20 cellular contexts compared by ENCODE assay signal in genomic region chr1:70063861-70064260, GRCh38.
A peak's percentile ranks its signal among the peaks of the same experiment; 100 is the strongest.
DNase-seq lines count a peak whose midpoint lies in the region; ATAC-seq, FAIRE-seq and TF ChIP-seq lines count a peak whose summit lies in the region.
"Had no signal": no experiment of that assay in that cellular context is flagged by ENCODE, and none has a peak within 500 bp of the region (broad histone marks: within the 10 kb centered on the region; RNA-seq: fewer than 3 reads in every experiment).

No MANE protein-coding gene starts in this region.

- H3K4me2 ChIP-seq in A549 (no peak overlapping the region), IMR-90 (ENCODE audit: low read depth, low read length) (no peak overlapping the region), neural cell (ENCODE audit: low read length) (no peak overlapping the region)
- H3K4me2 ChIP-seq: BLaER1 treated with 17β-estradiol and CSF1 and Interleukin-3, amounts not matched to agents 10 nM and 100 nM had no signal

- no peaks in the 10 kb centered on the region for H3F3A ChIP-seq in neural cell (ENCODE audit: insufficient read depth, low read length, poor library complexity, severe bottlenecking)

- H2BK15ac ChIP-seq in IMR-90 (ENCODE audit: low read depth, low read length), result no peak overlapping the region

- H3K79me2 ChIP-seq in neural cell (replicated peaks; ENCODE audit: insufficient read depth, low read length), result no peaks in the 10 kb centered on the region

- no peak overlapping the region for H3K18ac ChIP-seq in IMR-90 (ENCODE audit: low read depth, low read length)

- H3K9me1 ChIP-seq in IMR-90 (ENCODE audit: insufficient read depth, low read length), result no peaks in the 10 kb centered on the region

- H2AK5ac ChIP-seq in IMR-90 (ENCODE audit: low read depth, low read length), result no peak overlapping the region

- DNase-seq in A549 (ENCODE audit: low read depth in 1 of 2, low spot score in 1 of 2) (no peak), IMR-90 (no peak), esophagus squamous epithelium (lab: John Stamatoyannopoulos, UW) (no peak)
- DNase-seq: 8988T; AML-193; Caco-2; Calu3; CD4-positive, alpha-beta T cell; CD8-positive, alpha-beta T cell; DMS79 treated with DMSO at 0.1 percent for 48 hours; GF-D8 had no signal

- H3K9me3 ChIP-seq in A549 (no peaks in the 10 kb centered on the region), IMR-90 (ENCODE audit: control insufficient read depth, insufficient read depth, low read length) (no peaks in the 10 kb centered on the region), neural cell (ENCODE audit: low read length) (no peaks in the 10 kb centered on the region), esophagus squamous epithelium (no peaks in the 10 kb centered on the region)
- H3K9me3 ChIP-seq: BLaER1 treated with 17β-estradiol and CSF1 and Interleukin-3, amounts not matched to agents 10 nM and 100 nM; Caco-2 had no signal

- H3K9ac ChIP-seq in IMR-90 (ENCODE audit: low read depth, low read length), result no peak overlapping the region
- H3K9ac ChIP-seq in neural cell (ENCODE audit: low read length), result no peak overlapping the region
- H3K9ac ChIP-seq: BLaER1 treated with 17β-estradiol and CSF1 and Interleukin-3, amounts not matched to agents 10 nM and 100 nM had no signal

- H2BK120ac ChIP-seq in IMR-90 (ENCODE audit: low read depth, low read length), result no peak overlapping the region

- H3K23ac ChIP-seq in IMR-90 (ENCODE audit: low read depth, low read length), result no peak overlapping the region

- no peaks in the 10 kb centered on the region for H4K20me1 ChIP-seq in IMR-90 (ENCODE audit: insufficient read depth, low read length)
- no peaks in the 10 kb centered on the region for H4K20me1 ChIP-seq in neural cell (ENCODE audit: insufficient read depth)
- H4K20me1 ChIP-seq: BLaER1 treated with 17β-estradiol and CSF1 and Interleukin-3, amounts not matched to agents 10 nM and 100 nM had no signal

- no peak overlapping the region for H3K56ac ChIP-seq in IMR-90 (ENCODE audit: extremely low read depth, insufficient read depth, low read length)

- no peak overlapping the region for H4K5ac ChIP-seq in IMR-90 (ENCODE audit: low read depth, low read length)

- H4K8ac ChIP-seq in IMR-90 (ENCODE audit: low read depth in 2 of 2, low read length in 2 of 2), result no peak overlapping the region

- intact Hi-C loops in IMR-90 (cut with micrococcal nuclease) (no loop called here), esophagus squamous epithelium (cut with DNase I) (no loop called here)

- FAIRE-seq in A549 (lab: Jason Lieb, UNC), result no peak
- FAIRE-seq: A204.1, D721Med, G401.6, GM12891, GM19239 had no signal

- TF ChIP-seq POLR2A in A549 (IDR thresholded peaks at IDR 0.05; ENCODE audit: low read length), result no peak
- TF ChIP-seq POLR2A in IMR-90 (IDR thresholded peaks at IDR 0.05; ENCODE audit: low read depth, low read length), result no peak
- no peak for TF ChIP-seq POLR2A in esophagus squamous epithelium (IDR thresholded peaks at IDR 0.05)

- H3K79me1 ChIP-seq in IMR-90 (ENCODE audit: low read depth in 1 of 2, low read length in 2 of 2), result no peaks in the 10 kb centered on the region

- H3K27ac ChIP-seq in A549 (no peak overlapping the region), IMR-90 (ENCODE audit: insufficient read depth, low read length) (no peak overlapping the region), neural cell (ENCODE audit: low read length) (peak overlapping the region; percentile 7), esophagus squamous epithelium (no peak overlapping the region)
- H3K27ac ChIP-seq: BLaER1 treated with 17β-estradiol and CSF1 and Interleukin-3, amounts not matched to agents 10 nM and 100 nM; C4-2B had no signal

- H3K36me3 ChIP-seq in IMR-90 (ENCODE audit: control insufficient read depth, insufficient read depth, low read length) (no peaks in the 10 kb centered on the region), neural cell (ENCODE audit: insufficient read depth, low read length) (no peaks in the 10 kb centered on the region), esophagus squamous epithelium (no peaks in the 10 kb centered on the region)
- H3K36me3 ChIP-seq: BLaER1 treated with 17β-estradiol and CSF1 and Interleukin-3, amounts not matched to agents 10 nM and 100 nM had no signal

- H2AFZ ChIP-seq in IMR-90 (replicated peaks; ENCODE audit: low read length, poor library complexity), result no peak overlapping the region
- no peak overlapping the region for H2AFZ ChIP-seq in neural cell (ENCODE audit: low read depth, low read length)

- TF ChIP-seq CTCF in A549 (IDR thresholded peaks at IDR 0.05) (no peak), IMR-90 (conservative IDR thresholded peaks at IDR 0.05; ENCODE audit: low read depth, low read length) (no peak), neural cell (IDR thresholded peaks at IDR 0.05; ENCODE audit: poor library complexity, severe bottlenecking) (no peak), esophagus squamous epithelium (IDR thresholded peaks at IDR 0.05) (no peak)

- H3K27me3 ChIP-seq in IMR-90 (ENCODE audit: control insufficient read depth, insufficient read depth, low read length) (no peaks in the 10 kb centered on the region), neural cell (ENCODE audit: insufficient read depth, low read depth, low read length) (no peaks in the 10 kb centered on the region), esophagus squamous epithelium (no peaks in the 10 kb centered on the region)
- H3K27me3 ChIP-seq: BLaER1 treated with 17β-estradiol and CSF1 and Interleukin-3, amounts not matched to agents 10 nM and 100 nM had no signal

- no peak for ATAC-seq in A549
- no peak for ATAC-seq in IMR-90 (ENCODE audit: low read depth)
- ATAC-seq in GM19455 (IDR thresholded peaks at IDR 0.05; ENCODE audit: unreplicated experiment), result no peak
- ATAC-seq: CD8-positive, alpha-beta T cell had no signal

- CTCF ChIA-PET in A549 (lab: Yijun Ruan, JAX), result no interaction called here
- CTCF ChIA-PET in IMR-90 (lab: Yijun Ruan, JAX), result no interaction called here

- no peak for TF ChIP-seq EP300 in A549 (IDR thresholded peaks at IDR 0.05)
- TF ChIP-seq EP300 in neural cell (conservative IDR thresholded peaks at IDR 0.05; ENCODE audit: poor library complexity, severe bottlenecking), result no peak

- H3K4me3 ChIP-seq in A549 (no peak overlapping the region), IMR-90 (ENCODE audit: insufficient read depth, low read depth, low read length) (no peak overlapping the region), neural cell (ENCODE audit: low read length) (no peak overlapping the region), esophagus squamous epithelium (no peak overlapping the region)
- H3K4me3 ChIP-seq: BLaER1 treated with 17β-estradiol and CSF1 and Interleukin-3, amounts not matched to agents 10 nM and 100 nM had no signal

- no peak overlapping the region for H3K4ac ChIP-seq in IMR-90 (ENCODE audit: low read depth, low read length)

- H2BK5ac ChIP-seq in IMR-90 (ENCODE audit: low read depth, low read length, poor library complexity, severe bottlenecking), result no peak overlapping the region

- TF ChIP-seq RAD21 in A549 (conservative IDR thresholded peaks at IDR 0.05 in 1 of 2, IDR thresholded peaks at IDR 0.05 in 1 of 2) (no peak), IMR-90 (IDR thresholded peaks at IDR 0.05; ENCODE audit: low read length) (no peak), neural cell (conservative IDR thresholded peaks at IDR 0.05) (no peak)

- BruUV-seq in IMR-90 (replicated peaks; lab: Mats Ljungman, UMichigan), result no TSS peak

- no peak overlapping the region for H3K14ac ChIP-seq in IMR-90 (replicated peaks; ENCODE audit: low read depth, low read length)

- in situ Hi-C loops in IMR-90 (cut with MboI; ENCODE audit: low sequenced_read_pairs), result no loop called here

- no peak overlapping the region for H2BK20ac ChIP-seq in IMR-90 (ENCODE audit: low read depth, low read length)

- dilution Hi-C loops in IMR-90 (cut with HindIII; ENCODE audit: low sequenced_read_pairs, unreplicated experiment), result no loop called here

- H3K9me2 ChIP-seq in neural cell (ENCODE audit: insufficient read depth, low read length), result no peaks in the 10 kb centered on the region

- no peak overlapping the region for H2AK9ac ChIP-seq in IMR-90 (replicated peaks; ENCODE audit: low read depth, low read length, poor library complexity)

- POLR2A ChIA-PET in A549 (lab: Yijun Ruan, JAX), result no interaction called here
- POLR2A ChIA-PET in IMR-90 (lab: Charles Lee; ENCODE audit: unreplicated experiment), result no interaction called here

- H3K4me1 ChIP-seq in A549 (no peaks in the 10 kb centered on the region), IMR-90 (ENCODE audit: control insufficient read depth, insufficient read depth, low read length) (no peaks in the 10 kb centered on the region), esophagus squamous epithelium (no peaks in the 10 kb centered on the region)
- H3K4me1 ChIP-seq: BLaER1 treated with 17β-estradiol and CSF1 and Interleukin-3, amounts not matched to agents 10 nM and 100 nM; Caco-2 had no signal

- H4K91ac ChIP-seq in IMR-90 (ENCODE audit: insufficient read depth, low read depth, low read length), result no peak overlapping the region

TF ChIP-seq in A549, 52 proteins besides CTCF, POLR2A, EP300 and RAD21:
- TF ChIP-seq KDM5A (IDR thresholded peaks at IDR 0.05) (no peak), MAFK (IDR thresholded peaks at IDR 0.05; ENCODE audit: partially characterized antibody) (peak; percentile 58)

TF ChIP-seq in IMR-90, 13 proteins besides CTCF, POLR2A, EP300 and RAD21:
- TF ChIP-seq CEBPB (IDR thresholded peaks at IDR 0.05; ENCODE audit: low read depth, low read length), result no peak
- TF ChIP-seq SMC3 (IDR thresholded peaks at IDR 0.05; ENCODE audit: low read depth, low read length), result no peak
- peak; percentile 54; the same call in 1 of the 2 replicates for TF ChIP-seq MAFK (IDR thresholded peaks at IDR 0.05; ENCODE audit: low read depth, low read length)

TF ChIP-seq in neural cell, 6 proteins besides CTCF, POLR2A, EP300 and RAD21 (continues in another document):
- TF ChIP-seq MXI1 (conservative IDR thresholded peaks at IDR 0.05; ENCODE audit: poor library complexity, severe bottlenecking), result no peak
- TF ChIP-seq SMC3 (conservative IDR thresholded peaks at IDR 0.05; ENCODE audit: poor library complexity), result no peak
- no peak for TF ChIP-seq EZH2 (IDR thresholded peaks at IDR 0.05; ENCODE audit: borderline replicate concordance, insufficient read depth, low read length, poor library complexity, severe bottlenecking)
- no peak for TF ChIP-seq POLR2AphosphoS5 (IDR thresholded peaks at IDR 0.05)
